Comparison of ENCODE assay signal across 12 cellular contexts in the genomic region with DNA sequence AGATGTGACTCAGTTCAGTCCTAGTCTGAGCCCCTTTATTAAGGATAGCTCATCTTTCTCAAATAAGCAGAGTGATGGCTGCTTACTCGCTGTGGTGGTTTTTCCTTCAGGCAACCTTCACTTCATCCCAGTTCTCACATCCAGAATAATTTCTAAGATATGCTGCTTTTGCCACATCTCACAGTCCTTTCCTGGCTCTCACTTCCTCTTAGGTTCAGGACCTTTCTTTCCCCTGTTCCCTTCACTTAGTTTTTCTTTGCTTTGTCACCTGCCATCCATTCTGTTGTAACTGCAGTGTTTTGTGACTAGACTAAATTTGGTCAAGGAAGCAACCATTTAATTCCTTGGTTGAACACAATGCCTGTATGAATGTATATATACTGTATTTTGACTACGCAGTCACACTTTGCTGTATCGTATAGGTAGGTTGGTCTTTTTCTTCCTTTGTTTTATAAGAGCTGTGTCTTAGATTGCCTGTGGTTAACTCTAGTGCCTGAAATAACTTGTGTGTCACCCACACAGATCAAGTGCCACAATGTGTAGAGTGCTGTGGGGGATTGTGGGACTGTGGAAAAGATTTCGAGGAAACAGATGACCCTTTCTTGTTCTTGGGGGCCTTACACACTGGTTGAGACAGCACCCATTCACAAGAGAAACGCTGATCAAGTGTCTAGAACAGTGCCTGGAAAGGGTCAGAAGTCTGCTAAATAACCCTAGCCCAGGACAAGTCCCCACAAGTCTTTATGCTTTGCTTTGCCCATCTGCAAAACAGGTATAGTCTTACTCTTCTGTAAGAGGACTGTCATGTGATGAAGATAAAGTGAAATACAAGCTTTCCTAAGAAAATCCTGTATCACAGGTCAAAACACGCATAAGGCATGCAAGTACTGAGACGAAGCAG. TPM values are rescaled to one million over a fixed set of nuclear protein-coding genes. Genes with fewer than 3 reads are reported as not detected.
DNase-seq lines count a peak whose midpoint lies in the region; ATAC-seq and TF ChIP-seq lines count a peak whose summit lies in the region.
"Had no signal": no experiment of that assay in that cellular context is flagged by ENCODE, and none has a peak within 500 bp of the region (broad histone marks: within the 10 kb centered on the region; RNA-seq: fewer than 3 reads in every experiment).

No MANE protein-coding gene starts in this region.

- peaks cover 65% of the 10 kb centered on the region for H3K4me1 Mint-ChIP-seq in activated T-cell treated with anti-CD3 and anti-CD28 coated beads, Interleukin-2, amount 50 U/mL, for 72 hours (ENCODE audit: low read depth)
- peaks cover 51% of the 10 kb centered on the region for H3K4me1 Mint-ChIP-seq in activated B cell treated with CpG ODN at 0.5 μM for 24 hours
- H3K4me1 Mint-ChIP-seq in glutamatergic neuron (ENCODE audit: low read depth, unreplicated experiment), result peaks cover 8% of the 10 kb centered on the region

- H3K9me3 Mint-ChIP-seq in activated T-cell treated with anti-CD3 and anti-CD28 coated beads, Interleukin-2, amount 50 U/mL, for 72 hours, result no peaks in the 10 kb centered on the region
- no peaks in the 10 kb centered on the region for H3K9me3 Mint-ChIP-seq in activated B cell treated with CpG ODN at 0.5 μM for 24 hours
- peaks cover 14% of the 10 kb centered on the region for H3K9me3 Mint-ChIP-seq in glutamatergic neuron (ENCODE audit: unreplicated experiment)
- H3K9me3 Mint-ChIP-seq: dendritic cell treated with granulocyte-macrophage colony-stimulating factor and Interleukin-4, amounts not matched to agents 40 ng/mL and 50 ng/mL, for 4 days had no signal

- peaks cover 36 to 46% of the 10 kb centered on the region in 2 donors for H3K36me3 Mint-ChIP-seq in activated T-cell treated with anti-CD3 and anti-CD28 coated beads, Interleukin-2, amount 50 U/mL, for 72 hours (ENCODE audit: insufficient read depth in 2 of 2)
- H3K36me3 Mint-ChIP-seq in activated B cell treated with CpG ODN at 0.5 μM for 24 hours (ENCODE audit: low read depth) (peaks cover 69% of the 10 kb centered on the region), glutamatergic neuron (ENCODE audit: unreplicated experiment) (peaks cover 10% of the 10 kb centered on the region)

- H3K9me3 ChIP-seq in stomach smooth muscle (ENCODE audit: control insufficient read depth in 2 of 2, low read length in 2 of 2), result no peaks in the 10 kb centered on the region
- H3K9me3 ChIP-seq: pancreas had no signal

- H3K4me3 Mint-ChIP-seq in activated T-cell treated with anti-CD3 and anti-CD28 coated beads, Interleukin-2, amount 50 U/mL, for 72 hours, result peak overlapping the region; percentile 94 to 95
- peak overlapping the region; percentile 21 for H3K4me3 Mint-ChIP-seq in activated B cell treated with CpG ODN at 0.5 μM for 24 hours
- H3K4me3 Mint-ChIP-seq in glutamatergic neuron (ENCODE audit: unreplicated experiment), result no peak overlapping the region
- H3K4me3 Mint-ChIP-seq: dendritic cell treated with granulocyte-macrophage colony-stimulating factor and Interleukin-4, amounts not matched to agents 40 ng/mL and 50 ng/mL, for 4 days had no signal

- H3K27me3 Mint-ChIP-seq in activated T-cell treated with anti-CD3 and anti-CD28 coated beads, Interleukin-2, amount 50 U/mL, for 72 hours (ENCODE audit: low read depth), result no peaks in the 10 kb centered on the region
- H3K27me3 Mint-ChIP-seq in activated B cell treated with CpG ODN at 0.5 μM for 24 hours (no peaks in the 10 kb centered on the region), glutamatergic neuron (ENCODE audit: unreplicated experiment) (peaks cover 19% of the 10 kb centered on the region)
- H3K27me3 Mint-ChIP-seq: dendritic cell treated with granulocyte-macrophage colony-stimulating factor and Interleukin-4, amounts not matched to agents 40 ng/mL and 50 ng/mL, for 4 days had no signal

- ATAC-seq in activated T-cell treated with anti-CD3 and anti-CD28 coated beads, Interleukin-2, amount 50 U/mL, for 72 hours (replicated peaks in 1 of 2), result no peak
- ATAC-seq in activated B cell treated with CpG ODN at 0.5 μM for 24 hours (ENCODE audit: low read depth), result no peak
- ATAC-seq in GM19463 (IDR thresholded peaks at IDR 0.05; ENCODE audit: unreplicated experiment), result no peak
- ATAC-seq in HG03196 (IDR thresholded peaks at IDR 0.05; ENCODE audit: unreplicated experiment), result no peak
- ATAC-seq: pancreas had no signal

- intact Hi-C loops in activated B cell treated with CpG ODN at 0.5 μM for 24 hours (cut with micrococcal nuclease), result no loop called here

- no peaks in the 10 kb centered on the region for H3K27me3 ChIP-seq in stomach smooth muscle (ENCODE audit: control insufficient read depth in 1 of 2, insufficient read depth in 2 of 2, low read length in 2 of 2)
- H3K27me3 ChIP-seq: pancreas had no signal

- POLR2A ChIA-PET in activated B cell treated with CpG ODN at 0.5 μM for 24 hours (lab: Charles Lee), result interaction anchor here (1.0 kb wide), 1 partner anchor 9 kb away, joined by 3 read pairs; the partner anchor contains the start of gene FAM200A

- no peak overlapping the region for H3K27ac ChIP-seq in stomach smooth muscle (ENCODE audit: low read length)
- H3K27ac ChIP-seq: pancreas, PC-9 had no signal

- H3K27ac Mint-ChIP-seq in activated T-cell treated with anti-CD3 and anti-CD28 coated beads, Interleukin-2, amount 50 U/mL, for 72 hours, result peak overlapping the region; percentile 66
- no peak overlapping the region for H3K27ac Mint-ChIP-seq in activated B cell treated with CpG ODN at 0.5 μM for 24 hours
- peak overlapping the region; percentile 89 for H3K27ac Mint-ChIP-seq in glutamatergic neuron (ENCODE audit: unreplicated experiment)

- peaks cover 44 to 46% of the 10 kb centered on the region in 2 donors for H3K36me3 ChIP-seq in stomach smooth muscle (ENCODE audit: control insufficient read depth in 2 of 2, insufficient read depth in 2 of 2, low read length in 2 of 2)

- no peak overlapping the region for H3K4me3 ChIP-seq in stomach smooth muscle (ENCODE audit: low read length in 2 of 2)
- H3K4me3 ChIP-seq: pancreas, PC-9 had no signal

- DNase-seq in activated T-cell treated with anti-CD3 and anti-CD28 coated beads, Interleukin-2, amount 50 U/mL, for 72 hours, result no peak
- DNase-seq in activated T-cell treated with anti-CD3 and anti-CD28 coated beads, Interleukin-2, amount 50 U/mL, for 48 hours, result no peak
- DNase-seq in activated B cell treated with CpG ODN at 0.5 μM for 24 hours, result no peak
- no peak for DNase-seq in glutamatergic neuron
- no peak for DNase-seq in DMS79 (lab: John Stamatoyannopoulos, UW)
- DNase-seq: activated CD8-positive, alpha-beta memory T cell treated with anti-CD3 and anti-CD28 coated beads for 24 hours; pancreas; PC-9 had no signal

- TF ChIP-seq CTCF in activated B cell treated with CpG ODN at 0.5 μM for 24 hours (IDR thresholded peaks at IDR 0.05), result no peak
- TF ChIP-seq CTCF in glutamatergic neuron (IDR thresholded peaks at IDR 0.05; ENCODE audit: partially characterized antibody, unreplicated experiment), result no peak

- CTCF ChIA-PET in activated B cell treated with CpG ODN at 0.5 μM for 24 hours (lab: Charles Lee), result no interaction called here

- peaks cover 32% of the 10 kb centered on the region for H3K4me1 ChIP-seq in stomach smooth muscle (ENCODE audit: control insufficient read depth, insufficient read depth, low read length)

- peak overlapping the region; percentile 37 to 40 for H3K9ac ChIP-seq in stomach smooth muscle (ENCODE audit: low read length in 2 of 2)

RNA-seq across cellular contexts. Expression of gene ZNF655, which starts 2.6 kb away (rescaled TPM):
- 10 to 100 TPM; 87.8 to 94.1 TPM for total RNA-seq in activated T-cell treated with anti-CD3 and anti-CD28 coated beads, Interleukin-2, amount 50 U/mL, for 72 hours
- total RNA-seq in activated B cell treated with CpG ODN at 0.5 μM for 24 hours, result 98.5 and 116 TPM in 2 replicates
- 74.0 TPM for total RNA-seq in glutamatergic neuron (ENCODE audit: unreplicated experiment)

RNA-seq across cellular contexts. Expression of gene FAM200A, which starts 9.2 kb away (rescaled TPM):
- 1 to 10 TPM; 4.7 to 7.1 TPM for total RNA-seq in activated T-cell treated with anti-CD3 and anti-CD28 coated beads, Interleukin-2, amount 50 U/mL, for 72 hours
- 9.2 and 9.3 TPM in 2 replicates for total RNA-seq in activated B cell treated with CpG ODN at 0.5 μM for 24 hours
- 8.1 TPM for total RNA-seq in glutamatergic neuron (ENCODE audit: unreplicated experiment)

RNA-seq across cellular contexts. Expression of gene TMEM225B, which starts 37.0 kb away (rescaled TPM):
- total RNA-seq in activated T-cell treated with anti-CD3 and anti-CD28 coated beads, Interleukin-2, amount 50 U/mL, for 72 hours, result 1 to 10 TPM; 2.5 to 4.3 TPM
- total RNA-seq in activated B cell treated with CpG ODN at 0.5 μM for 24 hours (0.53 and 1.5 TPM in 2 replicates), glutamatergic neuron (ENCODE audit: unreplicated experiment) (0.66 TPM)

RNA-seq across cellular contexts. Expression of gene ZSCAN25, which starts 55.7 kb away (rescaled TPM):
- 10 to 100 TPM; 32.4 to 35.6 TPM for total RNA-seq in activated T-cell treated with anti-CD3 and anti-CD28 coated beads, Interleukin-2, amount 50 U/mL, for 72 hours
- total RNA-seq in activated B cell treated with CpG ODN at 0.5 μM for 24 hours (28.5 and 33.4 TPM in 2 replicates), glutamatergic neuron (ENCODE audit: unreplicated experiment) (26.6 TPM)

RNA-seq across cellular contexts. Expression of gene ZKSCAN5, which starts 56.6 kb away (rescaled TPM):
- 1 to 10 TPM; 9.3 to 9.9 TPM for total RNA-seq in activated T-cell treated with anti-CD3 and anti-CD28 coated beads, Interleukin-2, amount 50 U/mL, for 72 hours
- 9.5 and 10.3 TPM in 2 replicates for total RNA-seq in activated B cell treated with CpG ODN at 0.5 μM for 24 hours
- total RNA-seq in glutamatergic neuron (ENCODE audit: unreplicated experiment), result 18.7 TPM
